In genomic region chr10:92184977-92185376, GRCh38 we compare ENCODE assay signal across 12 cellular contexts.
"Had no signal": no experiment of that assay in that cellular context is flagged by ENCODE, and none has a peak within 500 bp of the region (broad histone marks: within the 10 kb centered on the region; RNA-seq: fewer than 3 reads in every experiment).

No MANE protein-coding gene starts in this region.

- H3K4me3 ChIP-seq: hepatocyte, left lung, mucosa of descending colon, smooth muscle cell, tibial nerve, vagina had no signal

- H3K27ac ChIP-seq: hepatocyte, left lung, tibial nerve, vagina had no signal

- H3K4me1 ChIP-seq: left lung, vagina had no signal

- ATAC-seq: left lung, mucosa of descending colon, natural killer cell had no signal

- H3K9me3 ChIP-seq: left lung, mucosa of descending colon, tibial nerve, vagina had no signal

- H3K27me3 ChIP-seq: hepatocyte, left lung, tibial nerve, vagina had no signal

- H3K36me3 ChIP-seq: left lung, vagina had no signal

- DNase-seq: activated naive CD4-positive, alpha-beta T cell treated with anti-CD3 and anti-CD28 coated beads, Interleukin-2, amount 10 ng/mL, durations not matched to agents 7 days and 5 days; mucosa of descending colon; natural killer cell; stimulated activated CD4-positive, alpha-beta T cell treated with anti-CD3 and anti-CD28 coated beads, Interleukin-4, amount 100 ng/mL, for 4 hours; stimulated activated CD8-positive, alpha-beta memory T cell treated with anti-CD3 and anti-CD28 coated beads, Interleukin-4, amount 100 ng/mL, for 48 hours; stimulated activated naive CD4-positive, alpha-beta T cell treated with Interleukin-2 at 50 U/mL for 16 hours; substantia nigra had no signal
